Comparison of ENCODE assay signal across 1 cellular context in the genomic region with DNA sequence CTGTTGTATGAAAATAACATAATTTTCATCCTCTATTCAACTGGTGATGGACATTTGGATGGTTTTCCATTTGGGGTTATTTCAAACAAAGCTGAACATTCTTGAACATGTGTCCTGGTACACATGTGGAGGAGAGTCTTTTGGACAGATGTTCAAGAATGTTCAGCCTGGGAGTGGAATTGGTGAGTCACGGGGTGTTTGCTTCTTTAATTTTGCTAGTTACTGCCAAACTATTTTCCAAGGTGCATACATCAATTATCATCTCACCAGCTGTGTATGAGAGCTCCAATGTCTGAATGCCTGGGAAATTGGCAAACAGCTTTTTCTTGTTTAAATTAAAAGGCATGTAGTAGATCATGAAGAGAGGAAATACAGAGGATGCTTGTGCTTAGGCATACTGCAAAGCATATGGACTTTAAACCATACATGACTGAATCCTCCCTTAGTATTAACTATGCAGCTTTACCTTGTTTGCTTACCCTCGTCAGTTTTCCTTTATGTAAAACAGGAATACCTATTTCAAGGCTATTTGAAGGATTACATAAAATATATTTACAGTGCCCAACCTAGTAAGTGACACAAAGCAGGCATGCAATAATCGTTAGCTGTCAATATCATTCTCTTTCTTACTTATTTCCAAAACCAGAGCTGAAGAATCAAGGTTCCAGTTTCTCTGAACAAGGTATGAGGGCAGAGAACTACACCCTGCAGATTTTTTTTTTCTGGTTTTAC.
TF ChIP-seq lines count a peak whose summit lies in the region.

No MANE protein-coding gene starts in this region.

TF ChIP-seq in HepG2, 621 proteins besides CTCF, POLR2A, EP300 and RAD21 (continued from another document and continues in another):
- TF ChIP-seq, protein P1, sequence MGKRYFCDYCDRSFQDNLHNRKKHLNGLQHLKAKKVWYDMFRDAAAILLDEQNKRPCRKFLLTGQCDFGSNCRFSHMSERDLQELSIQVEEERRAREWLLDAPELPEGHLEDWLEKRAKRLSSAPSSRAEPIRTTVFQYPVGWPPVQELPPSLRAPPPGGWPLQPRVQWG (CRISPR knock-in tag; IDR thresholded peaks at IDR 0.05; ENCODE audit: borderline replicate concordance, low read depth): no peak
- TF ChIP-seq ONECUT2 (CRISPR knock-in tag; IDR thresholded peaks at IDR 0.05) (peak; percentile 38; the same call in 1 of the 2 replicates), FOXK1 (CRISPR knock-in tag; IDR thresholded peaks at IDR 0.05; ENCODE audit: borderline replicate concordance, low read depth) (0 out of 2 replicates have a peak, but pooled peaks have one; percentile 32), ATF7-NPFF (CRISPR knock-in tag; IDR thresholded peaks at IDR 0.05; ENCODE audit: low read depth) (no peak), PHF5A (CRISPR knock-in tag; IDR thresholded peaks at IDR 0.05; ENCODE audit: low read depth, unreplicated experiment) (peak; percentile 45), ZNF75D (CRISPR knock-in tag; IDR thresholded peaks at IDR 0.05; ENCODE audit: borderline replicate concordance) (no peak), ETV5 (CRISPR knock-in tag; IDR thresholded peaks at IDR 0.05; ENCODE audit: borderline replicate concordance) (no peak), TCF12 (IDR thresholded peaks at IDR 0.05) (no peak), TCF12 (CRISPR knock-in tag; IDR thresholded peaks at IDR 0.05) (no peak), KAT2B (IDR thresholded peaks at IDR 0.05; ENCODE audit: borderline replicate concordance, low read depth, low read length) (peak; percentile 63; the same call in 1 of the 2 replicates), RNF2 (conservative IDR thresholded peaks at IDR 0.05; ENCODE audit: low read depth) (no peak), ZNF225 (CRISPR knock-in tag; IDR thresholded peaks at IDR 0.05) (no peak), KDM6A (CRISPR knock-in tag; IDR thresholded peaks at IDR 0.05; ENCODE audit: low read depth) (peak; percentile 23; the same call in 1 of the 2 replicates), ZNF33B (CRISPR knock-in tag; IDR thresholded peaks at IDR 0.05) (no peak), CHD4 (IDR thresholded peaks at IDR 0.05; ENCODE audit: borderline replicate concordance, low read length) (no peak), SOX5 (CRISPR knock-in tag; IDR thresholded peaks at IDR 0.05; ENCODE audit: borderline replicate concordance) (peak; percentile 41; the same call in 1 of the 2 replicates), ESRRA (CRISPR knock-in tag; IDR thresholded peaks at IDR 0.05; ENCODE audit: low read depth) (no peak), POGZ (CRISPR knock-in tag; IDR thresholded peaks at IDR 0.05) (peak; percentile 49; the same call in 1 of the 2 replicates), GATAD1 (CRISPR knock-in tag; IDR thresholded peaks at IDR 0.05) (0 out of 2 replicates have a peak, but pooled peaks have one; percentile 18), FOXA3 (CRISPR knock-in tag; IDR thresholded peaks at IDR 0.05) (peak; percentile 82), GATAD2A (CRISPR knock-in tag; IDR thresholded peaks at IDR 0.05) (peak; percentile 83), ZNF101 (CRISPR knock-in tag; IDR thresholded peaks at IDR 0.05; ENCODE audit: borderline replicate concordance, low read depth) (no peak), ZNF251 (CRISPR knock-in tag; IDR thresholded peaks at IDR 0.05) (no peak), RFX5 (IDR thresholded peaks at IDR 0.05; ENCODE audit: low read depth, low read length) (no peak), ZNF562 (CRISPR knock-in tag; IDR thresholded peaks at IDR 0.05; ENCODE audit: borderline replicate concordance) (no peak), BRCA1 (CRISPR knock-in tag; IDR thresholded peaks at IDR 0.05) (0 out of 2 replicates have a peak, but pooled peaks have one; percentile 28), TBX3 (IDR thresholded peaks at IDR 0.05; ENCODE audit: borderline replicate concordance) (no peak), ZZZ3 (CRISPR knock-in tag; IDR thresholded peaks at IDR 0.05; ENCODE audit: borderline replicate concordance) (no peak), SRSF9 (IDR thresholded peaks at IDR 0.05; ENCODE audit: borderline replicate concordance, insufficient read depth, low read depth, low read length, poor library complexity, severe bottlenecking) (no peak), FOXP1 (IDR thresholded peaks at IDR 0.05) (no peak), FOXP1 (CRISPR knock-in tag; IDR thresholded peaks at IDR 0.05) (peak; percentile 72), ZNF564 (CRISPR knock-in tag; IDR thresholded peaks at IDR 0.05) (no peak), RAD51 (IDR thresholded peaks at IDR 0.05; ENCODE audit: borderline replicate concordance) (no peak), SOX6 (IDR thresholded peaks at IDR 0.05) (no peak), SOX6 (CRISPR knock-in tag; IDR thresholded peaks at IDR 0.05) (peak; percentile 56; the same call in 1 of the 2 replicates)
- TF ChIP-seq, protein P2, sequence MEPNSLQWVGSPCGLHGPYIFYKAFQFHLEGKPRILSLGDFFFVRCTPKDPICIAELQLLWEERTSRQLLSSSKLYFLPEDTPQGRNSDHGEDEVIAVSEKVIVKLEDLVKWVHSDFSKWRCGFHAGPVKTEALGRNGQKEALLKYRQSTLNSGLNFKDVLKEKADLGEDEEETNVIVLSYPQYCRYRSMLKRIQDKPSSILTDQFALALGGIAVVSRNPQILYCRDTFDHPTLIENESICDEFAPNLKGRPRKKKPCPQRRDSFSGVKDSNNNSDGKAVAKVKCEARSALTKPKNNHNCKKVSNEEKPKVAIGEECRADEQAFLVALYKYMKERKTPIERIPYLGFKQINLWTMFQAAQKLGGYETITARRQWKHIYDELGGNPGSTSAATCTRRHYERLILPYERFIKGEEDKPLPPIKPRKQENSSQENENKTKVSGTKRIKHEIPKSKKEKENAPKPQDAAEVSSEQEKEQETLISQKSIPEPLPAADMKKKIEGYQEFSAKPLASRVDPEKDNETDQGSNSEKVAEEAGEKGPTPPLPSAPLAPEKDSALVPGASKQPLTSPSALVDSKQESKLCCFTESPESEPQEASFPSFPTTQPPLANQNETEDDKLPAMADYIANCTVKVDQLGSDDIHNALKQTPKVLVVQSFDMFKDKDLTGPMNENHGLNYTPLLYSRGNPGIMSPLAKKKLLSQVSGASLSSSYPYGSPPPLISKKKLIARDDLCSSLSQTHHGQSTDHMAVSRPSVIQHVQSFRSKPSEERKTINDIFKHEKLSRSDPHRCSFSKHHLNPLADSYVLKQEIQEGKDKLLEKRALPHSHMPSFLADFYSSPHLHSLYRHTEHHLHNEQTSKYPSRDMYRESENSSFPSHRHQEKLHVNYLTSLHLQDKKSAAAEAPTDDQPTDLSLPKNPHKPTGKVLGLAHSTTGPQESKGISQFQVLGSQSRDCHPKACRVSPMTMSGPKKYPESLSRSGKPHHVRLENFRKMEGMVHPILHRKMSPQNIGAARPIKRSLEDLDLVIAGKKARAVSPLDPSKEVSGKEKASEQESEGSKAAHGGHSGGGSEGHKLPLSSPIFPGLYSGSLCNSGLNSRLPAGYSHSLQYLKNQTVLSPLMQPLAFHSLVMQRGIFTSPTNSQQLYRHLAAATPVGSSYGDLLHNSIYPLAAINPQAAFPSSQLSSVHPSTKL (CRISPR knock-in tag; IDR thresholded peaks at IDR 0.05): peak; percentile 96
- TF ChIP-seq, protein P3, sequence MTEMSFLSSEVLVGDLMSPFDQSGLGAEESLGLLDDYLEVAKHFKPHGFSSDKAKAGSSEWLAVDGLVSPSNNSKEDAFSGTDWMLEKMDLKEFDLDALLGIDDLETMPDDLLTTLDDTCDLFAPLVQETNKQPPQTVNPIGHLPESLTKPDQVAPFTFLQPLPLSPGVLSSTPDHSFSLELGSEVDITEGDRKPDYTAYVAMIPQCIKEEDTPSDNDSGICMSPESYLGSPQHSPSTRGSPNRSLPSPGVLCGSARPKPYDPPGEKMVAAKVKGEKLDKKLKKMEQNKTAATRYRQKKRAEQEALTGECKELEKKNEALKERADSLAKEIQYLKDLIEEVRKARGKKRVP (CRISPR knock-in tag; IDR thresholded peaks at IDR 0.05): 0 out of 4 replicates have a peak, but pooled peaks of 1 of the 2 experiments have one; percentile 41
- TF ChIP-seq, protein P4, sequence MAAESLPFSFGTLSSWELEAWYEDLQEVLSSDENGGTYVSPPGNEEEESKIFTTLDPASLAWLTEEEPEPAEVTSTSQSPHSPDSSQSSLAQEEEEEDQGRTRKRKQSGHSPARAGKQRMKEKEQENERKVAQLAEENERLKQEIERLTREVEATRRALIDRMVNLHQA (CRISPR knock-in tag; IDR thresholded peaks at IDR 0.05): no peak
- TF ChIP-seq, protein P5, sequence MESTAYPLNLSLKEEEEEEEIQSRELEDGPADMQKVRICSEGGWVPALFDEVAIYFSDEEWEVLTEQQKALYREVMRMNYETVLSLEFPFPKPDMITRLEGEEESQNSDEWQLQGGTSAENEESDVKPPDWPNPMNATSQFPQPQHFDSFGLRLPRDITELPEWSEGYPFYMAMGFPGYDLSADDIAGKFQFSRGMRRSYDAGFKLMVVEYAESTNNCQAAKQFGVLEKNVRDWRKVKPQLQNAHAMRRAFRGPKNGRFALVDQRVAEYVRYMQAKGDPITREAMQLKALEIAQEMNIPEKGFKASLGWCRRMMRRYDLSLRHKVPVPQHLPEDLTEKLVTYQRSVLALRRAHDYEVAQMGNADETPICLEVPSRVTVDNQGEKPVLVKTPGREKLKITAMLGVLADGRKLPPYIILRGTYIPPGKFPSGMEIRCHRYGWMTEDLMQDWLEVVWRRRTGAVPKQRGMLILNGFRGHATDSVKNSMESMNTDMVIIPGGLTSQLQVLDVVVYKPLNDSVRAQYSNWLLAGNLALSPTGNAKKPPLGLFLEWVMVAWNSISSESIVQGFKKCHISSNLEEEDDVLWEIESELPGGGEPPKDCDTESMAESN (CRISPR knock-in tag; conservative IDR thresholded peaks at IDR 0.05): no peak
- TF ChIP-seq, protein P6, sequence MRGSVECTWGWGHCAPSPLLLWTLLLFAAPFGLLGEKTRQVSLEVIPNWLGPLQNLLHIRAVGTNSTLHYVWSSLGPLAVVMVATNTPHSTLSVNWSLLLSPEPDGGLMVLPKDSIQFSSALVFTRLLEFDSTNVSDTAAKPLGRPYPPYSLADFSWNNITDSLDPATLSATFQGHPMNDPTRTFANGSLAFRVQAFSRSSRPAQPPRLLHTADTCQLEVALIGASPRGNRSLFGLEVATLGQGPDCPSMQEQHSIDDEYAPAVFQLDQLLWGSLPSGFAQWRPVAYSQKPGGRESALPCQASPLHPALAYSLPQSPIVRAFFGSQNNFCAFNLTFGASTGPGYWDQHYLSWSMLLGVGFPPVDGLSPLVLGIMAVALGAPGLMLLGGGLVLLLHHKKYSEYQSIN (CRISPR knock-in tag; IDR thresholded peaks at IDR 0.05; ENCODE audit: borderline replicate concordance): no peak
- TF ChIP-seq, protein P7, sequence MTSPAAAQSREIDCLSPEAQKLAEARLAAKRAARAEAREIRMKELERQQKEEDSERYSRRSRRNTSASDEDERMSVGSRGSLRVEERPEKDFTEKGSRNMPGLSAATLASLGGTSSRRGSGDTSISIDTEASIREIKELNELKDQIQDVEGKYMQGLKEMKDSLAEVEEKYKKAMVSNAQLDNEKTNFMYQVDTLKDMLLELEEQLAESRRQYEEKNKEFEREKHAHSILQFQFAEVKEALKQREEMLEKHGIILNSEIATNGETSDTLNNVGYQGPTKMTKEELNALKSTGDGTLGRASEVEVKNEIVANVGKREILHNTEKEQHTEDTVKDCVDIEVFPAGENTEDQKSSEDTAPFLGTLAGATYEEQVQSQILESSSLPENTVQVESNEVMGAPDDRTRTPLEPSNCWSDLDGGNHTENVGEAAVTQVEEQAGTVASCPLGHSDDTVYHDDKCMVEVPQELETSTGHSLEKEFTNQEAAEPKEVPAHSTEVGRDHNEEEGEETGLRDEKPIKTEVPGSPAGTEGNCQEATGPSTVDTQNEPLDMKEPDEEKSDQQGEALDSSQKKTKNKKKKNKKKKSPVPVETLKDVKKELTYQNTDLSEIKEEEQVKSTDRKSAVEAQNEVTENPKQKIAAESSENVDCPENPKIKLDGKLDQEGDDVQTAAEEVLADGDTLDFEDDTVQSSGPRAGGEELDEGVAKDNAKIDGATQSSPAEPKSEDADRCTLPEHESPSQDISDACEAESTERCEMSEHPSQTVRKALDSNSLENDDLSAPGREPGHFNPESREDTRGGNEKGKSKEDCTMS (CRISPR knock-in tag; conservative IDR thresholded peaks at IDR 0.05): no peak
- TF ChIP-seq, protein P8, sequence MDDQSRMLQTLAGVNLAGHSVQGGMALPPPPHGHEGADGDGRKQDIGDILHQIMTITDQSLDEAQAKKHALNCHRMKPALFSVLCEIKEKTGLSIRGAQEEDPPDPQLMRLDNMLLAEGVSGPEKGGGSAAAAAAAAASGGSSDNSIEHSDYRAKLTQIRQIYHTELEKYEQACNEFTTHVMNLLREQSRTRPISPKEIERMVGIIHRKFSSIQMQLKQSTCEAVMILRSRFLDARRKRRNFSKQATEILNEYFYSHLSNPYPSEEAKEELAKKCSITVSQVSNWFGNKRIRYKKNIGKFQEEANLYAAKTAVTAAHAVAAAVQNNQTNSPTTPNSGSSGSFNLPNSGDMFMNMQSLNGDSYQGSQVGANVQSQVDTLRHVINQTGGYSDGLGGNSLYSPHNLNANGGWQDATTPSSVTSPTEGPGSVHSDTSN (CRISPR knock-in tag; IDR thresholded peaks at IDR 0.05; ENCODE audit: borderline replicate concordance): no peak
- TF ChIP-seq, protein P9, sequence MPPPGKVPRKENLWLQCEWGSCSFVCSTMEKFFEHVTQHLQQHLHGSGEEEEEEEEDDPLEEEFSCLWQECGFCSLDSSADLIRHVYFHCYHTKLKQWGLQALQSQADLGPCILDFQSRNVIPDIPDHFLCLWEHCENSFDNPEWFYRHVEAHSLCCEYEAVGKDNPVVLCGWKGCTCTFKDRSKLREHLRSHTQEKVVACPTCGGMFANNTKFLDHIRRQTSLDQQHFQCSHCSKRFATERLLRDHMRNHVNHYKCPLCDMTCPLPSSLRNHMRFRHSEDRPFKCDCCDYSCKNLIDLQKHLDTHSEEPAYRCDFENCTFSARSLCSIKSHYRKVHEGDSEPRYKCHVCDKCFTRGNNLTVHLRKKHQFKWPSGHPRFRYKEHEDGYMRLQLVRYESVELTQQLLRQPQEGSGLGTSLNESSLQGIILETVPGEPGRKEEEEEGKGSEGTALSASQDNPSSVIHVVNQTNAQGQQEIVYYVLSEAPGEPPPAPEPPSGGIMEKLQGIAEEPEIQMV (CRISPR knock-in tag; IDR thresholded peaks at IDR 0.05; ENCODE audit: low read depth): no peak
- TF ChIP-seq, protein P10, sequence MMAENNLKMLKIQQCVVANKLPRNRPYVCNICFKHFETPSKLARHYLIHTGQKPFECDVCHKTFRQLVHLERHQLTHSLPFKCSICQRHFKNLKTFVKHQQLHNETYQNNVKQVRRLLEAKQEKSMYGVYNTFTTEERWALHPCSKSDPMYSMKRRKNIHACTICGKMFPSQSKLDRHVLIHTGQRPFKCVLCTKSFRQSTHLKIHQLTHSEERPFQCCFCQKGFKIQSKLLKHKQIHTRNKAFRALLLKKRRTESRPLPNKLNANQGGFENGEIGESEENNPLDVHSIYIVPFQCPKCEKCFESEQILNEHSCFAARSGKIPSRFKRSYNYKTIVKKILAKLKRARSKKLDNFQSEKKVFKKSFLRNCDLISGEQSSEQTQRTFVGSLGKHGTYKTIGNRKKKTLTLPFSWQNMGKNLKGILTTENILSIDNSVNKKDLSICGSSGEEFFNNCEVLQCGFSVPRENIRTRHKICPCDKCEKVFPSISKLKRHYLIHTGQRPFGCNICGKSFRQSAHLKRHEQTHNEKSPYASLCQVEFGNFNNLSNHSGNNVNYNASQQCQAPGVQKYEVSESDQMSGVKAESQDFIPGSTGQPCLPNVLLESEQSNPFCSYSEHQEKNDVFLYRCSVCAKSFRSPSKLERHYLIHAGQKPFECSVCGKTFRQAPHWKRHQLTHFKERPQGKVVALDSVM (CRISPR knock-in tag; IDR thresholded peaks at IDR 0.05): no peak
